8 cellular contexts compared by ENCODE assay signal in the genomic region with DNA sequence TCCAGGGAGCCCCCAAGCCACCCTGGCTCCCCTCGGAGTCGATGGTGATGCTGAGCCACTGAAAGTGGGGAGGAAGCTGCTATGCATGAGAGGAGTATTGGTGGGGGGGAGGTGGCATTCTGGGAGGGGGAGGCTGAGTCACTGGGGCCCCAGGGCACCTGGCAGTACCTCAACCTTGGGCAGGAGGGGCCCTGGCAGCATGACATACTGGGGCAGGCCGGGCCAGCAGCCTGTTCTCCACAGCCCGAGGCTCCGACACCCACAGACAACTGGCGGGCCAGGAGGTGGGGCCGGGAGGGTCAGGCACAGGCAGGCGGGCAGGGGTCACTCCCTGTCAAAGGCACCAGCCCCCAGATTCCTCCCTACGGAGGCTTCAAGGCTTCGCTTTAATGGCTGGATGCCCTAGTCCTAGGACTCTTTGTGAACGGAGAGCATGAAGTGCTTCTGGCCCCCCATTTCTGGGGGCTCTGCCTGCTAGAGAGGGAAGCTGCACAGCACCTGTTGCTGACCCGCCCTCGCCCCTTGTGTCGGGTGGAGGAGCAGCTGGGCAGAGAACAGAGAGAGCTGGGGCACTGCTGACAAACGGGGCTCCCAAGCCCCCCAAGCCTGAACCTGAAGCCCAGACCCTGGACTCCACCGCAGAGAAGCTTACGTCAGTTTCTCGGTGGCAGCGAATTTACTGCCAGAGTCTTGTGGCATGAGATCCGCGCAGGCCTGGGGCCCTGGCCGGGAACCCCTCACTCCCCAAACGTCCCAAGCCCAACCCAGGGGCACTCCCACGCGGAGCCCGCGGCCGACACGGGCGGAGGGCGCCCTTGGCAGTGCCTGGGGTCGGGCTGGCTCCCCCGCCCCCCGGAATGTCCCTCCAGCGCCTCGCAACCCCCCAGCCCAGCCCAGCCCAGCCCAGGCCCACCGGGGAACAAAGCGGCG. TPM values are rescaled to one million over a fixed set of nuclear protein-coding genes. Genes with fewer than 3 reads are reported as not detected.
DNase-seq lines count a peak whose midpoint lies in the region; ATAC-seq and TF ChIP-seq lines count a peak whose summit lies in the region.

No MANE protein-coding gene starts in this region.

- H3K9me3 Mint-ChIP-seq in CD4-positive, alpha-beta memory T cell, result no peaks in the 10 kb centered on the region
- no peaks in the 10 kb centered on the region for H3K9me3 Mint-ChIP-seq in chondrocyte (ENCODE audit: low read depth)

- peak overlapping the region in 1 of 7 donors; percentile 52 for H3K27ac Mint-ChIP-seq in CD4-positive, alpha-beta memory T cell
- no peak overlapping the region for H3K27ac Mint-ChIP-seq in chondrocyte (ENCODE audit: unreplicated experiment)

- WGBS in urinary bladder, result 5% methylated on average over 39 of the region's 39 CpGs

- H3K4me3 ChIP-seq in CD4-positive, alpha-beta memory T cell (ENCODE audit: low read length in 2 of 2), result no peak overlapping the region
- H3K4me3 ChIP-seq in lower lobe of right lung (peak overlapping the region; percentile 68), urinary bladder (ENCODE audit: low read depth, low read length) (peak overlapping the region; percentile 85)

- no peaks in the 10 kb centered on the region for H3K9me3 ChIP-seq in CD4-positive, alpha-beta memory T cell (ENCODE audit: control insufficient read depth in 1 of 2, low read length in 2 of 2)
- no peaks in the 10 kb centered on the region for H3K9me3 ChIP-seq in lower lobe of right lung

- H3K27ac ChIP-seq in CD4-positive, alpha-beta memory T cell (ENCODE audit: low read depth, low read length), result no peak overlapping the region
- H3K27ac ChIP-seq in lower lobe of right lung (peak overlapping the region; percentile 86), urinary bladder (ENCODE audit: low read depth) (peak overlapping the region; percentile 76)

- H3K27me3 ChIP-seq in CD4-positive, alpha-beta memory T cell (ENCODE audit: insufficient read depth, low read length), result no peaks in the 10 kb centered on the region
- H3K27me3 ChIP-seq in lower lobe of right lung (ENCODE audit: low read depth), result no peaks in the 10 kb centered on the region

- CTCF ChIA-PET in CD4-positive, alpha-beta memory T cell (lab: Charles Lee; ENCODE audit: partially characterized antibody), result interaction anchor here (1.3 to 1.6 kb wide), 2 partner anchors 8 to 10 kb away, joined by 6 to 7 read pairs; a partner anchor contains a TSS

- TF ChIP-seq CTCF in chondrocyte (IDR thresholded peaks at IDR 0.05) (no peak), lower lobe of right lung (IDR thresholded peaks at IDR 0.05) (no peak)

- peaks cover 13 to 26% (median 17%) of the 10 kb centered on the region in 4 donors for H3K4me1 Mint-ChIP-seq in CD4-positive, alpha-beta memory T cell
- H3K4me1 Mint-ChIP-seq in chondrocyte (ENCODE audit: low read depth), result peaks cover 44% of the 10 kb centered on the region

- DNase-seq in CD4-positive, alpha-beta memory T cell, result no peak
- peak; percentile 65 for DNase-seq in NCI-H226
- DNase-seq in chondrocyte (ENCODE audit: low spot score), result peak; percentile 90
- peak; percentile 57 for DNase-seq in lower lobe of right lung
- DNase-seq in NCI-H1694 treated with DMSO at 0.1 percent for 48 hours (lab: John Stamatoyannopoulos, UW), result no peak
- no peak for DNase-seq in kidney glomerular epithelial cell (lab: John Stamatoyannopoulos, UW)

- POLR2A ChIA-PET in CD4-positive, alpha-beta memory T cell (lab: Charles Lee; ENCODE audit: partially characterized antibody), result interaction anchor here (1.4 to 1.6 kb wide), 2 partner anchors 11 to 58 kb away, joined by 3 to 6 read pairs; a partner anchor contains a TSS

- peaks cover 29% of the 10 kb centered on the region for H3K4me1 ChIP-seq in CD4-positive, alpha-beta memory T cell (ENCODE audit: insufficient read depth, low read length)
- H3K4me1 ChIP-seq in lower lobe of right lung, result peaks cover 59% of the 10 kb centered on the region
- no peaks in the 10 kb centered on the region for H3K4me1 ChIP-seq in urinary bladder (ENCODE audit: insufficient read depth)

- no peaks in the 10 kb centered on the region for H3K27me3 Mint-ChIP-seq in CD4-positive, alpha-beta memory T cell
- H3K27me3 Mint-ChIP-seq in chondrocyte (ENCODE audit: low read depth), result no peaks in the 10 kb centered on the region

- H3K36me3 Mint-ChIP-seq in CD4-positive, alpha-beta memory T cell, result peaks cover 6 to 14% of the 10 kb centered on the region in 2 donors
- peaks cover 2% of the 10 kb centered on the region for H3K36me3 Mint-ChIP-seq in chondrocyte (ENCODE audit: low read depth)

- peak overlapping the region in 6 of 8 donors; percentile 28 to 57 (median 42) for H3K4me3 Mint-ChIP-seq in CD4-positive, alpha-beta memory T cell
- peak overlapping the region; percentile 81 for H3K4me3 Mint-ChIP-seq in chondrocyte (ENCODE audit: unreplicated experiment)

- ATAC-seq in lower lobe of right lung (peak; percentile 0 to 1), HG03439 (IDR thresholded peaks at IDR 0.05; ENCODE audit: unreplicated experiment) (no peak)

- intact Hi-C loops in CD4-positive, alpha-beta memory T cell (cut with micrococcal nuclease), result loop anchor here (1.0 to 5.0 kb wide), 2 partner anchors 88 to 332 kb away; a partner anchor contains a TSS
- intact Hi-C loops in lower lobe of right lung (cut with DNase I), result no loop called here

- H3K36me3 ChIP-seq in CD4-positive, alpha-beta memory T cell (ENCODE audit: insufficient read depth, low read length), result no peaks in the 10 kb centered on the region
- H3K36me3 ChIP-seq in lower lobe of right lung (peaks cover 14% of the 10 kb centered on the region), urinary bladder (ENCODE audit: insufficient read depth) (no peaks in the 10 kb centered on the region)

RNA-seq across cellular contexts. Expression of a gene that starts 0.8 kb away (rescaled TPM):
- under 1 TPM; 0.32 to 0.53 TPM for total RNA-seq in CD4-positive, alpha-beta memory T cell
- not detected for polyA plus RNA-seq in CD4-positive, alpha-beta memory T cell
- total RNA-seq in chondrocyte, result 27.1 to 30.4 TPM (median 30.3 TPM) in 3 replicates
- 68.8 TPM for total RNA-seq in lower lobe of right lung
- 11.1 TPM for total RNA-seq in urinary bladder
- polyA plus RNA-seq in urinary bladder, result 29.1 TPM

RNA-seq across cellular contexts. Expression of a gene that starts 1.8 kb away (rescaled TPM):
- 10 to 100 TPM; 45.7 to 49.3 TPM for total RNA-seq in CD4-positive, alpha-beta memory T cell
- polyA plus RNA-seq in CD4-positive, alpha-beta memory T cell, result 100 to 1,000 TPM in 1 of 2 donors, 10 to 100 TPM in 1; 80.3 to 110 TPM
- total RNA-seq in chondrocyte (11.0 to 14.6 TPM (median 12.2 TPM) in 3 replicates), lower lobe of right lung (20.4 TPM), urinary bladder (10.9 TPM)
- 20.4 TPM for polyA plus RNA-seq in urinary bladder

RNA-seq across cellular contexts. Expression of a gene that starts 10.9 kb away (rescaled TPM):
- total RNA-seq in CD4-positive, alpha-beta memory T cell, result 10 to 100 TPM; 40.1 to 43.6 TPM
- polyA plus RNA-seq in CD4-positive, alpha-beta memory T cell, result 10 to 100 TPM; 19.3 to 24.4 TPM
- 1.4 to 1.8 TPM (median 1.5 TPM) in 3 replicates for total RNA-seq in chondrocyte
- 111 TPM for total RNA-seq in lower lobe of right lung
- total RNA-seq in urinary bladder, result 10.6 TPM
- polyA plus RNA-seq in urinary bladder, result 15.1 TPM

RNA-seq across cellular contexts. Expression of a gene that starts 58.1 kb away (rescaled TPM):
- 100 to 1,000 TPM; 109 TPM for total RNA-seq in CD4-positive, alpha-beta memory T cell
- polyA plus RNA-seq in CD4-positive, alpha-beta memory T cell, result 10 to 100 TPM in 1 of 2 donors, 1 to 10 TPM in 1; 3.9 to 18.0 TPM
- total RNA-seq in chondrocyte, result 45.6 to 52.3 TPM (median 49.5 TPM) in 3 replicates
- total RNA-seq in lower lobe of right lung, result 89.5 TPM
- total RNA-seq in urinary bladder, result 24.9 TPM
- 45.8 TPM for polyA plus RNA-seq in urinary bladder

Comparison
In these comparisons a context has a peak if more than half of its experiments do, and no peak if none do; other contexts are left out.
1. DNase-seq: peak in NCI-H226 (single experiment), chondrocyte (single experiment) and lower lobe of right lung (single experiment); none in CD4-positive, alpha-beta memory T cell (0 of 5), NCI-H1694 treated with DMSO at 0.1 percent for 48 hours (single experiment) and kidney glomerular epithelial cell (single experiment).
2. H3K4me3 ChIP-seq: peak in lower lobe of right lung (single experiment) and urinary bladder (single experiment); none in CD4-positive, alpha-beta memory T cell (0 of 2).